In the genomic region with DNA sequence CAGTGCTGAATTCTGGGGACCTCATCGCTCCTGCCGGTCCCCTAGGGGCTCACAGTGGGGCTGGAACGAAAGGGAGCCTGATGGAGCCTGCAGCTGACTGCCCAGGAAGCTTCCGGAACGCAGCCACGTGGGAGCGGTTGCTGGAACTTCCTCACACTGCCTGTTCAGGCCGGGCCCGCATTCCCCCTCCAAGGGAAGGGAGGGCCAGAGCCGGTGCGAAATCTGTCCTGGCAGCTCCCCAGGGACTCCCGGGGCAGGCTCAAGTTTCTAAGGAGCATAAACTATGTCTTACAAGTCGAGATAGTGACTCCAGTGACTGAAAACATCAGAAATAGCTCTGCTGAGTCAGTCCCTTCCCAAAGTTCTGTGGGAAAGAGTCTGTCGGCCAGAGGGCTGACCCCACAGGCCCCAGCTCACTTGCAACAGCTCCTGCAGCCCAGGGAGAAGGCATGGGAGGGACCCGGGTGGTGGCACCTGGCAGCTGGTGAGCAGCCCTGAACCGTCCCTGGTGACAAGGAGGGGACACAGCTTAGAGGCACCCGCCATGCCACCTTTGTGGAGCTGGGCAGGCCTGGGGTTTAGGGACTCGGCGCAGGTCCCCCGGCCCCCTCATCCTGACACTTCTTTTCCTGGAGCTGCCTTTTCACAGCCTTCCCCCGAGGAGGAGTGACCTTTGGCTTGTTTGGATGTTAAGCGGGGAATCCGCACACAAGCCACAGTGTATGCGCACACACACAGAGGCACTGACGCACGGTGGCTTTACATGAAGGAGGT, we compare ENCODE assay signal across 1 cellular context.
A peak's percentile ranks its signal among the peaks of the same experiment; 100 is the strongest.
TF ChIP-seq lines count a peak whose summit lies in the region.

No MANE protein-coding gene starts in this region.

TF ChIP-seq in K562, 482 proteins besides CTCF, POLR2A, EP300 and RAD21 (continued from another document and continues in another):
- no peak for TF ChIP-seq ZNF407 (IDR thresholded peaks at IDR 0.05; ENCODE audit: low read depth)
- no peak for TF ChIP-seq CREBBP (IDR thresholded peaks at IDR 0.05; ENCODE audit: low read depth, low read length)
- TF ChIP-seq MAFK (IDR thresholded peaks at IDR 0.05; ENCODE audit: low read length): peak; percentile 76
- no peak for TF ChIP-seq E2F3 (CRISPR knock-in tag; IDR thresholded peaks at IDR 0.05)
- TF ChIP-seq ZBTB34 (CRISPR knock-in tag; IDR thresholded peaks at IDR 0.05): no peak
- TF ChIP-seq ZBTB17 (CRISPR knock-in tag; IDR thresholded peaks at IDR 0.05): no peak
- no peak for TF ChIP-seq ZNF282 (CRISPR knock-in tag; IDR thresholded peaks at IDR 0.05)
- TF ChIP-seq, protein P1, sequence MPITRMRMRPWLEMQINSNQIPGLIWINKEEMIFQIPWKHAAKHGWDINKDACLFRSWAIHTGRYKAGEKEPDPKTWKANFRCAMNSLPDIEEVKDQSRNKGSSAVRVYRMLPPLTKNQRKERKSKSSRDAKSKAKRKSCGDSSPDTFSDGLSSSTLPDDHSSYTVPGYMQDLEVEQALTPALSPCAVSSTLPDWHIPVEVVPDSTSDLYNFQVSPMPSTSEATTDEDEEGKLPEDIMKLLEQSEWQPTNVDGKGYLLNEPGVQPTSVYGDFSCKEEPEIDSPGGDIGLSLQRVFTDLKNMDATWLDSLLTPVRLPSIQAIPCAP (CRISPR knock-in tag; IDR thresholded peaks at IDR 0.05; ENCODE audit: borderline replicate concordance): no peak
- no peak for TF ChIP-seq PRPF4 (IDR thresholded peaks at IDR 0.05; ENCODE audit: insufficient read depth, low read depth, low read length, poor library complexity, severe bottlenecking)
- no peak for TF ChIP-seq ZNF780A (CRISPR knock-in tag; IDR thresholded peaks at IDR 0.05)
- TF ChIP-seq CTCFL (IDR thresholded peaks at IDR 0.05; ENCODE audit: borderline replicate concordance, insufficient read depth, low read depth, low read length, poor library complexity, severe bottlenecking): peak; percentile 32
- no peak for TF ChIP-seq GTF2B (IDR thresholded peaks at IDR 0.05; ENCODE audit: extremely low read depth, insufficient read length)
- TF ChIP-seq THRAP3 (IDR thresholded peaks at IDR 0.05; ENCODE audit: borderline replicate concordance): no peak
- TF ChIP-seq RBM39 (optimal IDR thresholded peaks at IDR 0.05; ENCODE audit: low read depth, low read length): no peak
- TF ChIP-seq, protein P2, sequence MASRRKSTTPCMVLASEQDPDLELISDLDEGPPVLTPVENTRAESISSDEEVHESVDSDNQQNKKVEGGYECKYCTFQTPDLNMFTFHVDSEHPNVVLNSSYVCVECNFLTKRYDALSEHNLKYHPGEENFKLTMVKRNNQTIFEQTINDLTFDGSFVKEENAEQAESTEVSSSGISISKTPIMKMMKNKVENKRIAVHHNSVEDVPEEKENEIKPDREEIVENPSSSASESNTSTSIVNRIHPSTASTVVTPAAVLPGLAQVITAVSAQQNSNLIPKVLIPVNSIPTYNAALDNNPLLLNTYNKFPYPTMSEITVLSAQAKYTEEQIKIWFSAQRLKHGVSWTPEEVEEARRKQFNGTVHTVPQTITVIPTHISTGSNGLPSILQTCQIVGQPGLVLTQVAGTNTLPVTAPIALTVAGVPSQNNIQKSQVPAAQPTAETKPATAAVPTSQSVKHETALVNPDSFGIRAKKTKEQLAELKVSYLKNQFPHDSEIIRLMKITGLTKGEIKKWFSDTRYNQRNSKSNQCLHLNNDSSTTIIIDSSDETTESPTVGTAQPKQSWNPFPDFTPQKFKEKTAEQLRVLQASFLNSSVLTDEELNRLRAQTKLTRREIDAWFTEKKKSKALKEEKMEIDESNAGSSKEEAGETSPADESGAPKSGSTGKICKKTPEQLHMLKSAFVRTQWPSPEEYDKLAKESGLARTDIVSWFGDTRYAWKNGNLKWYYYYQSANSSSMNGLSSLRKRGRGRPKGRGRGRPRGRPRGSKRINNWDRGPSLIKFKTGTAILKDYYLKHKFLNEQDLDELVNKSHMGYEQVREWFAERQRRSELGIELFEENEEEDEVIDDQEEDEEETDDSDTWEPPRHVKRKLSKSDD (conservative IDR thresholded peaks at IDR 0.05; ENCODE audit: low read length): no peak
- TF ChIP-seq MCM5 (IDR thresholded peaks at IDR 0.05; ENCODE audit: low read depth): no peak
- TF ChIP-seq, protein P3, sequence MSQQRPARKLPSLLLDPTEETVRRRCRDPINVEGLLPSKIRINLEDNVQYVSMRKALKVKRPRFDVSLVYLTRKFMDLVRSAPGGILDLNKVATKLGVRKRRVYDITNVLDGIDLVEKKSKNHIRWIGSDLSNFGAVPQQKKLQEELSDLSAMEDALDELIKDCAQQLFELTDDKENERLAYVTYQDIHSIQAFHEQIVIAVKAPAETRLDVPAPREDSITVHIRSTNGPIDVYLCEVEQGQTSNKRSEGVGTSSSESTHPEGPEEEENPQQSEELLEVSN (IDR thresholded peaks at IDR 0.05; ENCODE audit: borderline replicate concordance in 1 of 2, extremely low read depth in 1 of 2, insufficient read depth in 1 of 2, insufficient read length in 1 of 2, low read depth in 1 of 2, low read length in 1 of 2, poor library complexity in 1 of 2, severe bottlenecking in 1 of 2): peak; percentile 79 to 87
- no peak for TF ChIP-seq SFPQ (IDR thresholded peaks at IDR 0.05; ENCODE audit: low read depth, low read length)
- no peak for TF ChIP-seq ZKSCAN3 (CRISPR knock-in tag; IDR thresholded peaks at IDR 0.05)
- TF ChIP-seq ZBTB49 (CRISPR knock-in tag; IDR thresholded peaks at IDR 0.05; ENCODE audit: borderline replicate concordance): no peak
- no peak for TF ChIP-seq ARNT (IDR thresholded peaks at IDR 0.05)
- TF ChIP-seq, protein P4, sequence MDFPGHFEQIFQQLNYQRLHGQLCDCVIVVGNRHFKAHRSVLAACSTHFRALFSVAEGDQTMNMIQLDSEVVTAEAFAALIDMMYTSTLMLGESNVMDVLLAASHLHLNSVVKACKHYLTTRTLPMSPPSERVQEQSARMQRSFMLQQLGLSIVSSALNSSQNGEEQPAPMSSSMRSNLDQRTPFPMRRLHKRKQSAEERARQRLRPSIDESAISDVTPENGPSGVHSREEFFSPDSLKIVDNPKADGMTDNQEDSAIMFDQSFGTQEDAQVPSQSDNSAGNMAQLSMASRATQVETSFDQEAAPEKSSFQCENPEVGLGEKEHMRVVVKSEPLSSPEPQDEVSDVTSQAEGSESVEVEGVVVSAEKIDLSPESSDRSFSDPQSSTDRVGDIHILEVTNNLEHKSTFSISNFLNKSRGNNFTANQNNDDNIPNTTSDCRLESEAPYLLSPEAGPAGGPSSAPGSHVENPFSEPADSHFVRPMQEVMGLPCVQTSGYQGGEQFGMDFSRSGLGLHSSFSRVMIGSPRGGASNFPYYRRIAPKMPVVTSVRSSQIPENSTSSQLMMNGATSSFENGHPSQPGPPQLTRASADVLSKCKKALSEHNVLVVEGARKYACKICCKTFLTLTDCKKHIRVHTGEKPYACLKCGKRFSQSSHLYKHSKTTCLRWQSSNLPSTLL (IDR thresholded peaks at IDR 0.05): no peak
- TF ChIP-seq SP1 (CRISPR knock-in tag; IDR thresholded peaks at IDR 0.05): no peak
